In the genomic region with DNA sequence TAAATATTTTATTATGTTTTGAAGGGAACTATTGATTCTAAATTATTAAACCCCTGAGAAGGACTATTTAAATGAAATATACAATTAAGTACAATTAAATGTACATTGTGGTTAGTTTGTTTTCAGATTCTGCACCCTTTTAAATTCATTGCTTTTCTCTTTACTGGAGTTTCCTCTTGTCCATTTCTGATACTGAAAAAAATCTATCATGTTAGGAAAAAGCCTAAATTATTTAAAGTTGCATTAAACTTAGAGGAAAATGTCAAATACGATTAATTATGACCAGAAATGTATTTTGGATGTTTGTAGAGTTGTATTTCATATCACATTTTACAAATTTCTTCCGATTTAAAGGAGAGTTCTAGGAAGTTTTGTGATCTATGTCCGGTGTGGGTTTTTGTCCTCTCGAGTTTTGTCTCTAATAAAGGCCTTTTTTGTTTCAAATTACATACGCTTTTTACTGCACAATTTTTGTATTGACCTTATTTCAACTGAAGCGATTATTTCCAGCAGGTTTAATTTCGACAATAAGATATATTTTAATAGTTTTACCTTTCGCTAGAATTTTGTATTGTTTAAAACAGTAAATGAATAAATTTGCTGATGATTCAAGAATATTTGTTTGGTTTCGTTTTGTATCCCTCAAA, we compare ENCODE assay signal across 1 cellular context.
TF ChIP-seq lines count a peak whose summit lies in the region.

No MANE protein-coding gene starts in this region.

TF ChIP-seq in H1, 55 proteins besides CTCF, POLR2A, EP300 and RAD21:
- TF ChIP-seq CBX8 (IDR thresholded peaks at IDR 0.05; ENCODE audit: borderline replicate concordance, low read depth, low read length) (peak; percentile 37), CHD2 (IDR thresholded peaks at IDR 0.05; ENCODE audit: low read length) (no peak), CBX5 (IDR thresholded peaks at IDR 0.05; ENCODE audit: low read depth, low read length) (no peak)
